Comparison of ENCODE assay signal across 9 cellular contexts in the genomic region with DNA sequence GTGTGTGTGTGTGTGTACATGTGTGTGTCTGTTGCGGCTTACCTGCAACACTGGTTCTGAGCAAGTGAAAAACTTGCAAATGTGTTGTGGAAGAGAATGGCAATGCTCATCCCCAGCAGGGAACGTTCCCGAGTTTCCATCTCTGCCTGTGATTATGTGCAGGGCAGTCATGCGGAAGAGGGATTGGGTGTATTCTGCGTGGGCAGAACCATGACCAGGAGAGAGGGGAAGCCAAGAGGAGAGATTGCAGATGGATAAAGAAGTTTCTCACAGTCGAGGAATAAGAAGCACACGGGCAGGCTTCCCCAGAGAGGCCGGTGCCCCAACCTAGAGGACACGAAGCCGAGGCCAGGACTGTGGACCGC.
A peak's percentile ranks its signal among the peaks of the same experiment; 100 is the strongest.
DNase-seq lines count a peak whose midpoint lies in the region; ATAC-seq, FAIRE-seq and TF ChIP-seq lines count a peak whose summit lies in the region.
"Had no signal": no experiment of that assay in that cellular context is flagged by ENCODE, and none has a peak within 500 bp of the region (broad histone marks: within the 10 kb centered on the region; RNA-seq: fewer than 3 reads in every experiment).

No MANE protein-coding gene starts in this region.

- TF ChIP-seq CTCF in bronchial epithelial cell (IDR thresholded peaks at IDR 0.05; ENCODE audit: insufficient read depth, low read length, severe bottlenecking): no peak

- H3K4me3 ChIP-seq in bronchial epithelial cell (ENCODE audit: low read depth, low read length): no peak overlapping the region

- no peak for FAIRE-seq in bronchial epithelial cell (lab: Jason Lieb, UNC)

- peak overlapping the region in 4 of 6 donors; percentile 30 to 88 (median 56) for H3K27ac Mint-ChIP-seq in immature natural killer cell
- H3K27ac Mint-ChIP-seq: dendritic cell treated with granulocyte-macrophage colony-stimulating factor and Interleukin-4, amounts not matched to agents 40 ng/mL and 50 ng/mL, for 4 days had no signal

- H3K4me3 Mint-ChIP-seq in immature natural killer cell: peak overlapping the region in 2 of 5 donors; percentile 54 to 71
- H3K4me3 Mint-ChIP-seq: dendritic cell treated with granulocyte-macrophage colony-stimulating factor and Interleukin-4, amounts not matched to agents 40 ng/mL and 50 ng/mL, for 4 days had no signal

- peak; percentile 33 for ATAC-seq in sciatic nerve
- no peak for ATAC-seq in GM18907 (IDR thresholded peaks at IDR 0.05; ENCODE audit: unreplicated experiment)
- no peak for ATAC-seq in GM18498 (IDR thresholded peaks at IDR 0.05; ENCODE audit: unreplicated experiment)

- H3K36me3 Mint-ChIP-seq in immature natural killer cell: peaks cover 0 to 7% (median 5%) of the 10 kb centered on the region in 3 donors

- peak; percentile 60 for DNase-seq in Caki2 (ENCODE audit: low read depth)
- peak; percentile 26 for DNase-seq in bronchial epithelial cell (ENCODE audit: low read depth)
- DNase-seq in immature natural killer cell: no peak
- no peak for DNase-seq in sciatic nerve (ENCODE audit: low spot score)
- DNase-seq in activated T-cell treated with anti-CD3 and anti-CD28 coated beads, Interleukin-2, amount 50 U/mL, for 48 hours: no peak
- DNase-seq in NCI-H510A (lab: John Stamatoyannopoulos, UW): no peak

- H3K9me3 Mint-ChIP-seq in immature natural killer cell: no peaks in the 10 kb centered on the region
- H3K9me3 Mint-ChIP-seq: dendritic cell treated with granulocyte-macrophage colony-stimulating factor and Interleukin-4, amounts not matched to agents 40 ng/mL and 50 ng/mL, for 4 days had no signal

- peaks cover 6% of the 10 kb centered on the region for H3K36me3 ChIP-seq in bronchial epithelial cell (ENCODE audit: control insufficient read depth, insufficient read depth, low read length)

- in situ Hi-C loops in Caki2 (cut with HindIII; ENCODE audit: low pct_unique_long_range_greater_than_20kb, low sequenced_read_pairs): no loop called here

- H3K27me3 ChIP-seq in bronchial epithelial cell (ENCODE audit: control insufficient read depth, insufficient read depth, low read length): no peaks in the 10 kb centered on the region

- H3K27me3 Mint-ChIP-seq in immature natural killer cell (ENCODE audit: low read depth in 3 of 3): peaks cover 3 to 19% (median 12%) of the 10 kb centered on the region in 3 donors
- H3K27me3 Mint-ChIP-seq: dendritic cell treated with granulocyte-macrophage colony-stimulating factor and Interleukin-4, amounts not matched to agents 40 ng/mL and 50 ng/mL, for 4 days had no signal

- intact Hi-C loops in sciatic nerve (cut with DNase I): loop anchor here (10.0 kb wide), 1 partner anchor 94 kb away; no protein-coding TSS in a partner anchor

- peaks cover 95 to 99% of the 10 kb centered on the region in 2 donors for H3K4me1 Mint-ChIP-seq in immature natural killer cell

Comparison
In these comparisons a context has a peak if more than half of its experiments do, and no peak if none do; other contexts are left out.
1. DNase-seq: peak in Caki2 (single experiment) and bronchial epithelial cell (single experiment); none in immature natural killer cell (0 of 3), sciatic nerve (single experiment), activated T-cell treated with anti-CD3 and anti-CD28 coated beads, Interleukin-2, amount 50 U/mL, for 48 hours (0 of 2) and NCI-H510A (single experiment).